Comparison of ENCODE assay signal across 23 cellular contexts in genomic region chr12:92039048-92039447, GRCh38.
A peak's percentile ranks its signal among the peaks of the same experiment; 100 is the strongest.
DNase-seq lines count a peak whose midpoint lies in the region; ATAC-seq lines count a peak whose summit lies in the region.
"Had no signal": no experiment of that assay in that cellular context is flagged by ENCODE, and none has a peak within 500 bp of the region (broad histone marks: within the 10 kb centered on the region; RNA-seq: fewer than 3 reads in every experiment).

No MANE protein-coding gene starts in this region.

- no peak for DNase-seq in left ventricle myocardium superior
- DNase-seq in left cardiac atrium = no peak
- peak; percentile 19 to 54 for DNase-seq in SJCRH30
- peak; percentile 36 for DNase-seq in inferior parietal cortex (ENCODE audit: extremely low spot score)
- DNase-seq in NCI-H524 treated with DMSO at 0.1 percent for 48 hours (lab: John Stamatoyannopoulos, UW) = no peak
- no peak for DNase-seq in SIG-M5 treated with dmso at 0.1 percent for 504 hours (lab: John Stamatoyannopoulos, UW; ENCODE audit: unreplicated experiment)
- no peak for DNase-seq in activated naive CD4-positive, alpha-beta T cell treated with anti-CD3 and anti-CD28 coated beads for 36 hours
- DNase-seq: activated CD8-positive, alpha-beta T cell treated with anti-CD3 and anti-CD28 coated beads, Interleukin-2, amount 10 ng/mL, durations not matched to agents 7 days and 5 days; activated T-cell treated with anti-CD3 and anti-CD28 coated beads, Interleukin-2, amount 50 U/mL, for 4 hours; colonic mucosa; DMS53; foreskin fibroblast; left colon; NCI-H1092 had no signal

- H3K36me3 Mint-ChIP-seq in activated naive CD4-positive, alpha-beta T cell treated with anti-CD3 and anti-CD28 coated beads for 36 hours (ENCODE audit: low read depth) = peaks cover 9% of the 10 kb centered on the region
- H3K36me3 Mint-ChIP-seq: mesothelial cell of epicardium had no signal

- H3K4me3 ChIP-seq in SJCRH30 = no peak overlapping the region
- H3K4me3 ChIP-seq: colonic mucosa, suprapubic skin, vagina had no signal

- H3K27me3 ChIP-seq in SJCRH30 = no peaks in the 10 kb centered on the region
- H3K27me3 ChIP-seq: colonic mucosa, suprapubic skin, vagina had no signal

- H3K9me3 ChIP-seq in SJCRH30 (replicated peaks) = no peaks in the 10 kb centered on the region
- H3K9me3 ChIP-seq: colonic mucosa, suprapubic skin, vagina had no signal

- CTCF ChIA-PET in activated naive CD4-positive, alpha-beta T cell treated with anti-CD3 and anti-CD28 coated beads for 36 hours (lab: Charles Lee) = interaction anchor here (0.7 kb wide), 1 partner anchor 226 kb away, joined by 5 read pairs; no protein-coding TSS in a partner anchor

- H3K36me3 ChIP-seq in SJCRH30 = 0 out of 2 replicates have a peak, but pooled peaks cover 2% of the 10 kb centered on the region
- H3K36me3 ChIP-seq: colonic mucosa, suprapubic skin, vagina had no signal

- peaks cover 87% of the 10 kb centered on the region for H3K4me1 Mint-ChIP-seq in activated naive CD4-positive, alpha-beta T cell treated with anti-CD3 and anti-CD28 coated beads for 36 hours (ENCODE audit: low read depth)

- peaks cover 26% of the 10 kb centered on the region for H3K4me1 ChIP-seq in SJCRH30
- H3K4me1 ChIP-seq: colonic mucosa had no signal

- H3K27ac ChIP-seq in SJCRH30 = peak overlapping the region; percentile 21; the same call in 1 of the 2 replicates
- H3K27ac ChIP-seq: C4-2B, colonic mucosa, suprapubic skin, vagina had no signal

- ATAC-seq in left ventricle myocardium superior = peak; percentile 29
- ATAC-seq in left cardiac atrium = no peak
- no peak for ATAC-seq in GM21367 (IDR thresholded peaks at IDR 0.05; ENCODE audit: unreplicated experiment)
- ATAC-seq: activated CD4-positive, CD25-positive, alpha-beta regulatory T cell treated with anti-CD3 and anti-CD28 coated beads, Interleukin-2, amount 50 U/mL, for 24 hours; activated CD8-positive, alpha-beta T cell treated with anti-CD3 and anti-CD28 coated beads, Interleukin-2, amount 10 ng/mL, durations not matched to agents 7 days and 5 days; activated T-cell treated with anti-CD3 and anti-CD28 coated beads, Interleukin-2, amount 50 U/mL, for 4 hours; left colon; Panc1 had no signal

- H3K27ac Mint-ChIP-seq in activated naive CD4-positive, alpha-beta T cell treated with anti-CD3 and anti-CD28 coated beads for 36 hours = no peak overlapping the region
- H3K27ac Mint-ChIP-seq: activated CD8-positive, alpha-beta T cell treated with anti-CD3 and anti-CD28 coated beads, Interleukin-2, amount 10 ng/mL, durations not matched to agents 7 days and 5 days; mesothelial cell of epicardium had no signal

- no peaks in the 10 kb centered on the region for H3K9me3 Mint-ChIP-seq in activated naive CD4-positive, alpha-beta T cell treated with anti-CD3 and anti-CD28 coated beads for 36 hours
- H3K9me3 Mint-ChIP-seq: mesothelial cell of epicardium, neural crest cell had no signal

- no peaks in the 10 kb centered on the region for H3K27me3 Mint-ChIP-seq in activated naive CD4-positive, alpha-beta T cell treated with anti-CD3 and anti-CD28 coated beads for 36 hours (ENCODE audit: low read depth)
- H3K27me3 Mint-ChIP-seq: activated naive CD4-positive, alpha-beta T cell treated with anti-CD3 and anti-CD28 coated beads, Interleukin-2, amount 50 U/mL, for 24 hours had no signal

- no peak overlapping the region for H3K4me3 Mint-ChIP-seq in activated naive CD4-positive, alpha-beta T cell treated with anti-CD3 and anti-CD28 coated beads for 36 hours
- H3K4me3 Mint-ChIP-seq: activated CD8-positive, alpha-beta T cell treated with anti-CD3 and anti-CD28 coated beads, Interleukin-2, amount 10 ng/mL, durations not matched to agents 7 days and 5 days; activated naive CD4-positive, alpha-beta T cell treated with anti-CD3 and anti-CD28 coated beads, Interleukin-2, amount 50 U/mL, for 24 hours; activated T-cell treated with anti-CD3 and anti-CD28 coated beads, Interleukin-2, amount 50 U/mL, for 4 hours; mesothelial cell of epicardium; neural crest cell had no signal

- intact Hi-C loops in left ventricle myocardium superior (cut with micrococcal nuclease) (no loop called here), left cardiac atrium (cut with DNase I) (no loop called here)
- intact Hi-C loops in activated naive CD4-positive, alpha-beta T cell treated with anti-CD3 and anti-CD28 coated beads for 36 hours (cut with micrococcal nuclease) = loop anchor here (10.0 kb wide), 1 partner anchor 164 kb away; no protein-coding TSS in a partner anchor

Comparison
In these comparisons a context has a peak if more than half of its experiments do, and no peak if none do; other contexts are left out.
1. DNase-seq: peak in SJCRH30 (2 of 2) and inferior parietal cortex (single experiment); none in left ventricle myocardium superior (single experiment), left cardiac atrium (single experiment), NCI-H524 treated with DMSO at 0.1 percent for 48 hours (single experiment), SIG-M5 treated with dmso at 0.1 percent for 504 hours (single experiment) and activated naive CD4-positive, alpha-beta T cell treated with anti-CD3 and anti-CD28 coated beads for 36 hours (single experiment).